ENCODE assay signal across 25 cellular contexts in genomic region chr19:10207026-10207425, GRCh38. TPM values are rescaled to one million over a fixed set of nuclear protein-coding genes. Genes with fewer than 3 reads are reported as not detected.
DNase-seq lines count a peak whose midpoint lies in the region; ATAC-seq and TF ChIP-seq lines count a peak whose summit lies in the region.
"Had no signal": no experiment of that assay in that cellular context is flagged by ENCODE, and none has a peak within 500 bp of the region (broad histone marks: within the 10 kb centered on the region; RNA-seq: fewer than 3 reads in every experiment).

No MANE protein-coding gene starts in this region.

- H3K27me3 ChIP-seq in H7 (ENCODE audit: control insufficient read depth, insufficient read depth, low read length), result no peaks in the 10 kb centered on the region
- no peaks in the 10 kb centered on the region for H3K27me3 ChIP-seq in PC-9 (ENCODE audit: insufficient read depth, low read depth)
- H3K27me3 ChIP-seq: spleen, transverse colon had no signal

- no peaks in the 10 kb centered on the region for H3K9me2 ChIP-seq in PC-9 (ENCODE audit: insufficient read depth)

- H3K4me3 Mint-ChIP-seq in activated CD4-positive, alpha-beta T cell treated with anti-CD3 and anti-CD28 coated beads for 36 hours, result no peak overlapping the region
- H3K4me3 Mint-ChIP-seq in activated CD4-positive, alpha-beta T cell treated with anti-CD3 and anti-CD28 coated beads, Interleukin-2, amount 10 ng/mL, durations not matched to agents 7 days and 5 days, result no peak overlapping the region
- H3K4me3 Mint-ChIP-seq in nephron progenitor cell, result no peak overlapping the region
- no peak overlapping the region for H3K4me3 Mint-ChIP-seq in stimulated activated naive B cell treated with anti-CD40 and anti-IgM and Interleukin-4, amounts not matched to agents 10 μg/mL and 1 μg/mL and 100 μg/mL, for 72 hours
- H3K4me3 Mint-ChIP-seq: activated CD4-positive, alpha-beta T cell treated with anti-CD3 and anti-CD28 coated beads, Interleukin-2, amount 10 ng/mL, durations not matched to agents 24 days and 14 days; activated T-cell treated with anti-CD3 and anti-CD28 coated beads, Interleukin-2, amount 50 U/mL, for 24 hours; CD8-positive, alpha-beta memory T cell; naive B cell had no signal

- peaks cover 11% of the 10 kb centered on the region; the same call in 1 of the 2 replicates for H3K9me3 ChIP-seq in PC-9 (ENCODE audit: insufficient read depth, low read depth)
- H3K9me3 ChIP-seq: transverse colon had no signal

- H3K4me3 ChIP-seq in H7 (ENCODE audit: insufficient read depth, low read depth, low read length) (no peak overlapping the region), PC-9 (no peak overlapping the region)
- H3K4me3 ChIP-seq: spleen, transverse colon had no signal

- no peak overlapping the region for H3K27ac Mint-ChIP-seq in activated CD4-positive, alpha-beta T cell treated with anti-CD3 and anti-CD28 coated beads for 36 hours
- H3K27ac Mint-ChIP-seq in activated CD4-positive, alpha-beta T cell treated with anti-CD3 and anti-CD28 coated beads, Interleukin-2, amount 10 ng/mL, durations not matched to agents 7 days and 5 days, result no peak overlapping the region
- peak overlapping the region; percentile 79 for H3K27ac Mint-ChIP-seq in nephron progenitor cell
- no peak overlapping the region for H3K27ac Mint-ChIP-seq in stimulated activated naive B cell treated with anti-CD40 and anti-IgM and Interleukin-4, amounts not matched to agents 10 μg/mL and 1 μg/mL and 100 μg/mL, for 72 hours
- H3K27ac Mint-ChIP-seq: activated CD4-positive, alpha-beta T cell treated with anti-CD3 and anti-CD28 coated beads, Interleukin-2, amount 10 ng/mL, durations not matched to agents 24 days and 14 days; activated T-cell treated with anti-CD3 and anti-CD28 coated beads, Interleukin-2, amount 50 U/mL, for 24 hours; naive B cell had no signal

- H3K9me3 Mint-ChIP-seq in activated CD4-positive, alpha-beta T cell treated with anti-CD3 and anti-CD28 coated beads for 36 hours (ENCODE audit: low read depth), result peaks cover 8% of the 10 kb centered on the region
- H3K9me3 Mint-ChIP-seq in activated CD4-positive, alpha-beta T cell treated with anti-CD3 and anti-CD28 coated beads, Interleukin-2, amount 10 ng/mL, durations not matched to agents 7 days and 5 days, result peaks cover 7% of the 10 kb centered on the region
- H3K9me3 Mint-ChIP-seq in nephron progenitor cell, result peaks cover 4% of the 10 kb centered on the region
- peaks cover 0 to 4% of the 10 kb centered on the region in 2 donors for H3K9me3 Mint-ChIP-seq in stimulated activated naive B cell treated with anti-CD40 and anti-IgM and Interleukin-4, amounts not matched to agents 10 μg/mL and 1 μg/mL and 100 μg/mL, for 72 hours

- no peaks in the 10 kb centered on the region for H3K4me1 Mint-ChIP-seq in activated CD4-positive, alpha-beta T cell treated with anti-CD3 and anti-CD28 coated beads for 36 hours
- no peaks in the 10 kb centered on the region for H3K4me1 Mint-ChIP-seq in activated CD4-positive, alpha-beta T cell treated with anti-CD3 and anti-CD28 coated beads, Interleukin-2, amount 10 ng/mL, durations not matched to agents 7 days and 5 days
- peaks cover 5% of the 10 kb centered on the region for H3K4me1 Mint-ChIP-seq in nephron progenitor cell
- peaks cover 0 to 3% of the 10 kb centered on the region in 2 donors for H3K4me1 Mint-ChIP-seq in stimulated activated naive B cell treated with anti-CD40 and anti-IgM and Interleukin-4, amounts not matched to agents 10 μg/mL and 1 μg/mL and 100 μg/mL, for 72 hours
- H3K4me1 Mint-ChIP-seq: activated CD4-positive, alpha-beta T cell treated with anti-CD3 and anti-CD28 coated beads, Interleukin-2, amount 10 ng/mL, durations not matched to agents 24 days and 14 days; CD8-positive, alpha-beta memory T cell; naive B cell had no signal

- H3K4me1 ChIP-seq in PC-9 (replicated peaks; ENCODE audit: insufficient read depth), result peaks cover 45% of the 10 kb centered on the region
- H3K4me1 ChIP-seq: spleen, transverse colon had no signal

- intact Hi-C loops in activated CD4-positive, alpha-beta T cell treated with anti-CD3 and anti-CD28 coated beads for 36 hours (cut with DNase I, micrococcal nuclease), result no loop called here
- intact Hi-C loops in PC-9 (cut with micrococcal nuclease; ENCODE audit: unreplicated experiment), result no loop called here

- no peak for TF ChIP-seq CTCF in PC-9 (conservative IDR thresholded peaks at IDR 0.05)
- no peak for TF ChIP-seq CTCF in nephron progenitor cell (IDR thresholded peaks at IDR 0.05)

- ATAC-seq in activated CD4-positive, alpha-beta T cell treated with anti-CD3 and anti-CD28 coated beads for 36 hours, result peak; percentile 26
- ATAC-seq in stimulated activated naive B cell treated with anti-CD40 and anti-IgM and Interleukin-4, amounts not matched to agents 10 μg/mL and 1 μg/mL and 100 μg/mL, for 72 hours (replicated peaks), result no peak
- ATAC-seq in HG02610 (IDR thresholded peaks at IDR 0.05; ENCODE audit: unreplicated experiment), result no peak
- ATAC-seq: left ventricle myocardium superior had no signal

- H3K36me3 ChIP-seq in H7 (replicated peaks; ENCODE audit: control insufficient read depth, insufficient read depth, low read length) (no peaks in the 10 kb centered on the region), PC-9 (ENCODE audit: low read depth) (no peaks in the 10 kb centered on the region)
- H3K36me3 ChIP-seq: spleen, transverse colon had no signal

- no peaks in the 10 kb centered on the region for H3K27me3 Mint-ChIP-seq in activated CD4-positive, alpha-beta T cell treated with anti-CD3 and anti-CD28 coated beads for 36 hours
- H3K27me3 Mint-ChIP-seq in activated CD4-positive, alpha-beta T cell treated with anti-CD3 and anti-CD28 coated beads, Interleukin-2, amount 10 ng/mL, durations not matched to agents 7 days and 5 days, result peaks cover 3% of the 10 kb centered on the region
- peaks cover 3% of the 10 kb centered on the region for H3K27me3 Mint-ChIP-seq in nephron progenitor cell (ENCODE audit: low read depth, poor library complexity)
- H3K27me3 Mint-ChIP-seq in stimulated activated naive B cell treated with anti-CD40 and anti-IgM and Interleukin-4, amounts not matched to agents 10 μg/mL and 1 μg/mL and 100 μg/mL, for 72 hours, result peaks cover 4 to 15% of the 10 kb centered on the region in 2 donors
- H3K27me3 Mint-ChIP-seq: activated T-cell treated with anti-CD3 and anti-CD28 coated beads, Interleukin-2, amount 50 U/mL, for 24 hours; CD8-positive, alpha-beta memory T cell had no signal

- no peaks in the 10 kb centered on the region for H4K20me1 ChIP-seq in PC-9 (ENCODE audit: insufficient read depth)

- POLR2A ChIA-PET in activated CD4-positive, alpha-beta T cell treated with anti-CD3 and anti-CD28 coated beads for 36 hours (lab: Charles Lee), result no interaction called here
- POLR2A ChIA-PET in activated CD4-positive, alpha-beta T cell treated with anti-CD3 and anti-CD28 coated beads, Interleukin-2, amount 10 ng/mL, durations not matched to agents 7 days and 5 days (lab: Charles Lee), result no interaction called here
- POLR2A ChIA-PET in PC-9 (lab: Charles Lee; ENCODE audit: unreplicated experiment), result interaction anchor here (0.6 kb wide), 1 partner anchor 77 kb away, joined by 3 read pairs; no protein-coding TSS in a partner anchor

- no peaks in the 10 kb centered on the region for H3K79me2 ChIP-seq in PC-9 (ENCODE audit: low read depth)

- H3K27ac ChIP-seq in PC-9, result peak overlapping the region; percentile 67
- H3K27ac ChIP-seq: spleen, transverse colon, VCaP had no signal

- no peaks in the 10 kb centered on the region for H3K36me3 Mint-ChIP-seq in activated CD4-positive, alpha-beta T cell treated with anti-CD3 and anti-CD28 coated beads for 36 hours (ENCODE audit: low read depth)
- no peaks in the 10 kb centered on the region for H3K36me3 Mint-ChIP-seq in activated CD4-positive, alpha-beta T cell treated with anti-CD3 and anti-CD28 coated beads, Interleukin-2, amount 10 ng/mL, durations not matched to agents 7 days and 5 days (ENCODE audit: low read depth)
- no peaks in the 10 kb centered on the region for H3K36me3 Mint-ChIP-seq in nephron progenitor cell (ENCODE audit: low read depth)
- H3K36me3 Mint-ChIP-seq in stimulated activated naive B cell treated with anti-CD40 and anti-IgM and Interleukin-4, amounts not matched to agents 10 μg/mL and 1 μg/mL and 100 μg/mL, for 72 hours, result no peaks in the 10 kb centered on the region
- H3K36me3 Mint-ChIP-seq: naive B cell had no signal

- peak overlapping the region; percentile 32; the same call in 1 of the 2 replicates for H3K4me2 ChIP-seq in PC-9

- no peak overlapping the region for H2AFZ ChIP-seq in PC-9

- no TSS peak for BruUV-seq in PC-9 (replicated peaks; lab: Mats Ljungman, UMichigan)

- no peak for DNase-seq in activated CD4-positive, alpha-beta T cell treated with anti-CD3 and anti-CD28 coated beads for 36 hours
- no peak for DNase-seq in activated CD4-positive, alpha-beta T cell treated with anti-CD3 and anti-CD28 coated beads, Interleukin-2, amount 10 ng/mL, durations not matched to agents 7 days and 5 days
- DNase-seq in H7 (peak; percentile 4), PC-9 (peak in 1 of 2 experiments; percentile 30), nephron progenitor cell (no peak), NCI-H446 treated with DMSO at 0.1 percent for 48 hours (lab: John Stamatoyannopoulos, UW) (no peak)
- DNase-seq in stimulated activated naive B cell treated with anti-CD40 and anti-IgM and Interleukin-4, amounts not matched to agents 10 μg/mL and 1 μg/mL and 100 μg/mL, for 72 hours, result no peak
- DNase-seq: activated CD4-positive, alpha-beta T cell treated with anti-CD3 and anti-CD28 coated beads, Interleukin-2, amount 10 ng/mL, durations not matched to agents 24 days and 14 days; activated gamma-delta T cell; activated T-cell treated with anti-CD3 and anti-CD28 coated beads, Interleukin-2, amount 50 U/mL, for 24 hours; AML-193; CD8-positive, alpha-beta memory T cell; effector memory CD4-positive, alpha-beta T cell; islet precursor cell; left ventricle myocardium superior; naive B cell; NCI-H1436; occipital lobe; SHP77 treated with DMSO at 0.1 percent for 48 hours; spleen; SW 1271; T-helper 9 cell; transverse colon had no signal

- CTCF ChIA-PET in activated CD4-positive, alpha-beta T cell treated with anti-CD3 and anti-CD28 coated beads for 36 hours (lab: Charles Lee), result no interaction called here
- CTCF ChIA-PET in activated CD4-positive, alpha-beta T cell treated with anti-CD3 and anti-CD28 coated beads, Interleukin-2, amount 10 ng/mL, durations not matched to agents 7 days and 5 days (lab: Charles Lee), result interaction anchor here (0.9 to 1.7 kb wide), 5 partner anchors 13 to 182 kb away, joined by 3 to 9 read pairs (median 3); partner anchors contain the start of gene DNMT1
- CTCF ChIA-PET in PC-9 (lab: Charles Lee), result interaction anchor here (0.7 to 1.2 kb wide), 2 partner anchors 43 to 52 kb away, joined by 3 to 4 read pairs; no protein-coding TSS in a partner anchor

- peaks cover 45% of the 10 kb centered on the region for H3F3A ChIP-seq in PC-9 (ENCODE audit: insufficient read depth, low read depth)

RNA-seq across cellular contexts. Expression of gene DNMT1, which starts 12.3 kb away (rescaled TPM):
- 100 to 1,000 TPM; 374 to 385 TPM for total RNA-seq in activated CD4-positive, alpha-beta T cell treated with anti-CD3 and anti-CD28 coated beads for 36 hours
- 100 to 1,000 TPM; 375 to 404 TPM for total RNA-seq in activated CD4-positive, alpha-beta T cell treated with anti-CD3 and anti-CD28 coated beads, Interleukin-2, amount 10 ng/mL, durations not matched to agents 7 days and 5 days
- 128 and 129 TPM in 2 replicates for total RNA-seq in H7 (2014; rRNA removed; shearing (Covaris generic))
- 111 and 117 TPM in 2 replicates for total RNA-seq in PC-9 (2021)

RNA-seq across cellular contexts. Expression of gene S1PR2, which starts 24.1 kb away (rescaled TPM):
- 1 to 10 TPM; 8.1 to 9.0 TPM for total RNA-seq in activated CD4-positive, alpha-beta T cell treated with anti-CD3 and anti-CD28 coated beads for 36 hours
- total RNA-seq in activated CD4-positive, alpha-beta T cell treated with anti-CD3 and anti-CD28 coated beads, Interleukin-2, amount 10 ng/mL, durations not matched to agents 7 days and 5 days, result 1 to 10 TPM; 6.1 to 6.5 TPM
- total RNA-seq in H7 (2014; rRNA removed; shearing (Covaris generic)), result 7.4 and 8.9 TPM in 2 replicates
- total RNA-seq in PC-9 (2021), result 6.9 and 7.3 TPM in 2 replicates

RNA-seq across cellular contexts. Expression of gene MRPL4, which starts 45.0 kb away (rescaled TPM):
- 100 to 1,000 TPM; 130 to 140 TPM for total RNA-seq in activated CD4-positive, alpha-beta T cell treated with anti-CD3 and anti-CD28 coated beads for 36 hours
- total RNA-seq in activated CD4-positive, alpha-beta T cell treated with anti-CD3 and anti-CD28 coated beads, Interleukin-2, amount 10 ng/mL, durations not matched to agents 7 days and 5 days, result 10 to 100 TPM; 58.7 to 67.9 TPM
- total RNA-seq in H7 (2014; rRNA removed; shearing (Covaris generic)), result 148 and 174 TPM in 2 replicates
- 96.4 and 98.2 TPM in 2 replicates for total RNA-seq in PC-9 (2021)
